ENCODE assay signal across 1 cellular context in the genomic region with DNA sequence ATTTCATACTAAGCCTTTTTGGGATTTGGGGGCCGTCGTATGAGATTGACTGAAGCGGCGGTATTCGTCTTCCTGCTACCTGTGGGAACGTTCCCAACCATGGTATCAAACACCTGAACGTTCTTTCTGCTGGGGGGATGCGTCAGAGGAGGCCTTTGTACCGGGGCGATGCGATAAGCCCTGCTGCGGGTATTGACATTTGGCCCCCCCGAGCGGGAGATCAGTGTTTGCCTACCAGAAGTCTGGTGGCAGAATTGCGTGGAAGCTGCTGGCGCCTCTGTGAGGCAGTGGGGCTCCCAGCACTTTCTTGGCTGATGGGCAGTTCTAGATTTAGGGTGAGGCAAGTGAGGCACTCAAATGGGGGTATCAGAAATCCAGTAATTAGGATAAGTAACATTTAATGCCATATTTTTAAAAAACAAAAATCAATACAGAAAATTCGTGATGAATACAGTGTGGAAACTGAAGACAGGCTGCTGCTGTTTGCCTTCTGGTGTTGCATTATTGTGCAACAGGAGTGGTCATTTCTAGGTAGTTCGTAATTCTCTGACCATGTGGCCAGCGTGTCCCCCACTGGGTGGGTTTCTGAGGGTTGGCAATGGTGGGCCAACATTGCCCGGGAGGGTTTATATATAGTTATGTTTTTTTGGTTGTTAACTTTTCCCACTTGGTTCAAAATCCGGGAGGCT.
TF ChIP-seq lines count a peak whose summit lies in the region.

No MANE protein-coding gene starts in this region.

TF ChIP-seq in HepG2, 621 proteins besides CTCF, POLR2A, EP300 and RAD21 (continued from another document):
- no peak for TF ChIP-seq ZNF263 (CRISPR knock-in tag; IDR thresholded peaks at IDR 0.05)
- no peak for TF ChIP-seq ZNF367 (CRISPR knock-in tag; IDR thresholded peaks at IDR 0.05; ENCODE audit: borderline replicate concordance)
- TF ChIP-seq ZNF430 (CRISPR knock-in tag; IDR thresholded peaks at IDR 0.05), result no peak
- no peak for TF ChIP-seq ZBTB42 (CRISPR knock-in tag; IDR thresholded peaks at IDR 0.05)
TF ChIP-seq in HepG2: peak in this region for 26.
